ENCODE assay signal across 9 cellular contexts in the genomic region with DNA sequence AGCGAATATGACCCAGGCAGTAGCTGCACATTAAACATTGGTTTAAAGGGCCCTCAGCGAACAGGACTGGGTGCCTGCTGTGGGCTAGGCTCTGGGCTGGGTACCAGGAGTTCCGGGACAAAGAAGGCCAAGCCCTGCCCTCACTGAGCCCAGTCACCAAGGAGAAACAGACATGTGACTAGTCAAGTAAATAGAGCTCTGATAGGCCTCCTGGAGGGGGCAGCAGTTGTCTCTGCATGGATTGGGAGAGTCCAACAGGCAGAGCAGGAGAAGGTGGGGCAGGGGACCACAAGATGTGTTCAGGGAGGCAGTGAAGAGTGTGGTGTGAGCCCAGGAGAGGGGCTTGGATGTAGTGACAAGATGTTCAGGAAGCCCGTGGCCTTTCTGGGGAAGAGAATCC. TPM values are rescaled to one million over a fixed set of nuclear protein-coding genes. Genes with fewer than 3 reads are reported as not detected.
DNase-seq lines count a peak whose midpoint lies in the region; ATAC-seq, FAIRE-seq and TF ChIP-seq lines count a peak whose summit lies in the region.
"Had no signal": no experiment of that assay in that cellular context is flagged by ENCODE, and none has a peak within 500 bp of the region (broad histone marks: within the 10 kb centered on the region; RNA-seq: fewer than 3 reads in every experiment).

No MANE protein-coding gene starts in this region.

- no peaks in the 10 kb centered on the region for H3K36me3 Mint-ChIP-seq in astrocyte (ENCODE audit: low read depth, unreplicated experiment)

- peaks cover 69% of the 10 kb centered on the region for H4K20me1 ChIP-seq in astrocyte (ENCODE audit: insufficient read depth, low read length)

- H3K36me3 ChIP-seq in astrocyte (ENCODE audit: insufficient read depth, low read length): peaks cover 15% of the 10 kb centered on the region

- no peak for TF ChIP-seq POLR2A in lower leg skin (IDR thresholded peaks at IDR 0.05)

- peaks cover 21% of the 10 kb centered on the region for H3K4me1 ChIP-seq in astrocyte (ENCODE audit: insufficient read depth, low read length)

- H2AFZ ChIP-seq in astrocyte (ENCODE audit: low read depth, low read length): no peak overlapping the region

- no peak for FAIRE-seq in astrocyte (lab: Jason Lieb, UNC)

- H3K27ac Mint-ChIP-seq in astrocyte (ENCODE audit: unreplicated experiment): no peak overlapping the region

- peaks cover 85% of the 10 kb centered on the region for H3K79me2 ChIP-seq in astrocyte (ENCODE audit: insufficient read depth, low read length)

- intact Hi-C loops in lower leg skin (cut with DNase I; ENCODE audit: low total_unique reads): no loop called here

- TF ChIP-seq RAD21 in Ishikawa (IDR thresholded peaks at IDR 0.05; ENCODE audit: low read depth): peak; percentile 55

- H3K27ac ChIP-seq in astrocyte (ENCODE audit: low read depth, low read length): no peak overlapping the region
- H3K27ac ChIP-seq: SK-N-MC had no signal

- H3K9ac ChIP-seq in astrocyte (ENCODE audit: low read length): peak overlapping the region; percentile 40

- peaks cover 10% of the 10 kb centered on the region for H3K4me1 Mint-ChIP-seq in astrocyte (ENCODE audit: low read depth, unreplicated experiment)

- H3K4me3 Mint-ChIP-seq in astrocyte (ENCODE audit: unreplicated experiment): no peak overlapping the region

- DNase-seq in D341Med (ENCODE audit: low spot score): peak; percentile 71
- peak; percentile 55 for DNase-seq in astrocyte (ENCODE audit: low read depth)
- DNase-seq in lower leg skin (ENCODE audit: low spot score in 2 of 2): peak; percentile 67 to 89
- no peak for DNase-seq in stimulated activated naive CD4-positive, alpha-beta T cell (lab: John Stamatoyannopoulos, UW)

- no peaks in the 10 kb centered on the region for H3K27me3 Mint-ChIP-seq in astrocyte (ENCODE audit: low read depth, unreplicated experiment)

- no peaks in the 10 kb centered on the region for H3K9me3 Mint-ChIP-seq in astrocyte (ENCODE audit: unreplicated experiment)

- TF ChIP-seq CTCF in astrocyte (IDR thresholded peaks at IDR 0.05; ENCODE audit: insufficient read depth, low read depth, low read length) (peak; percentile 26), lower leg skin (IDR thresholded peaks at IDR 0.05) (no peak)

- no peak for TF ChIP-seq EP300 in Ishikawa (IDR thresholded peaks at IDR 0.05; ENCODE audit: borderline replicate concordance)

- H3K27me3 ChIP-seq in astrocyte (ENCODE audit: insufficient read depth, low read length): no peaks in the 10 kb centered on the region

- H3K4me2 ChIP-seq in astrocyte (ENCODE audit: low read length): peak overlapping the region; percentile 98

- ATAC-seq in GM19324 (IDR thresholded peaks at IDR 0.05; ENCODE audit: low FRiP score, unreplicated experiment) (no peak), HG03139 (IDR thresholded peaks at IDR 0.05; ENCODE audit: unreplicated experiment) (no peak), GM19452 (IDR thresholded peaks at IDR 0.05; ENCODE audit: unreplicated experiment) (no peak)

- WGBS in lower leg skin, 2 donors: 39 to 60% methylated on average over 4 of the region's 4 CpGs

- H3K4me3 ChIP-seq in astrocyte (ENCODE audit: insufficient read depth, low read depth, low read length): no peak overlapping the region
- H3K4me3 ChIP-seq in lower leg skin (ENCODE audit: low read depth, poor library complexity, severe bottlenecking): no peak overlapping the region
- H3K4me3 ChIP-seq: SK-N-MC had no signal

- no peaks in the 10 kb centered on the region for H3K9me3 ChIP-seq in astrocyte (ENCODE audit: insufficient read depth, low read depth, low read length)

TF ChIP-seq in Ishikawa, 13 proteins besides CTCF, POLR2A, EP300 and RAD21:
- TF ChIP-seq MAX (IDR thresholded peaks at IDR 0.05) (0 out of 2 replicates have a peak, but pooled peaks have one; percentile 20), ZBTB7A (IDR thresholded peaks at IDR 0.05; ENCODE audit: low read depth) (no peak), FOXM1 (IDR thresholded peaks at IDR 0.05; ENCODE audit: borderline replicate concordance, low read depth) (no peak), YY1 (IDR thresholded peaks at IDR 0.05; ENCODE audit: low read depth) (no peak), NFIC (IDR thresholded peaks at IDR 0.05) (no peak), USF1 (IDR thresholded peaks at IDR 0.05) (peak; percentile 57), TCF12 (IDR thresholded peaks at IDR 0.05; ENCODE audit: low read depth) (no peak), CREB1 (IDR thresholded peaks at IDR 0.05; ENCODE audit: low read depth) (no peak), TEAD4 (IDR thresholded peaks at IDR 0.05) (no peak)
- TF ChIP-seq, protein P1, sequence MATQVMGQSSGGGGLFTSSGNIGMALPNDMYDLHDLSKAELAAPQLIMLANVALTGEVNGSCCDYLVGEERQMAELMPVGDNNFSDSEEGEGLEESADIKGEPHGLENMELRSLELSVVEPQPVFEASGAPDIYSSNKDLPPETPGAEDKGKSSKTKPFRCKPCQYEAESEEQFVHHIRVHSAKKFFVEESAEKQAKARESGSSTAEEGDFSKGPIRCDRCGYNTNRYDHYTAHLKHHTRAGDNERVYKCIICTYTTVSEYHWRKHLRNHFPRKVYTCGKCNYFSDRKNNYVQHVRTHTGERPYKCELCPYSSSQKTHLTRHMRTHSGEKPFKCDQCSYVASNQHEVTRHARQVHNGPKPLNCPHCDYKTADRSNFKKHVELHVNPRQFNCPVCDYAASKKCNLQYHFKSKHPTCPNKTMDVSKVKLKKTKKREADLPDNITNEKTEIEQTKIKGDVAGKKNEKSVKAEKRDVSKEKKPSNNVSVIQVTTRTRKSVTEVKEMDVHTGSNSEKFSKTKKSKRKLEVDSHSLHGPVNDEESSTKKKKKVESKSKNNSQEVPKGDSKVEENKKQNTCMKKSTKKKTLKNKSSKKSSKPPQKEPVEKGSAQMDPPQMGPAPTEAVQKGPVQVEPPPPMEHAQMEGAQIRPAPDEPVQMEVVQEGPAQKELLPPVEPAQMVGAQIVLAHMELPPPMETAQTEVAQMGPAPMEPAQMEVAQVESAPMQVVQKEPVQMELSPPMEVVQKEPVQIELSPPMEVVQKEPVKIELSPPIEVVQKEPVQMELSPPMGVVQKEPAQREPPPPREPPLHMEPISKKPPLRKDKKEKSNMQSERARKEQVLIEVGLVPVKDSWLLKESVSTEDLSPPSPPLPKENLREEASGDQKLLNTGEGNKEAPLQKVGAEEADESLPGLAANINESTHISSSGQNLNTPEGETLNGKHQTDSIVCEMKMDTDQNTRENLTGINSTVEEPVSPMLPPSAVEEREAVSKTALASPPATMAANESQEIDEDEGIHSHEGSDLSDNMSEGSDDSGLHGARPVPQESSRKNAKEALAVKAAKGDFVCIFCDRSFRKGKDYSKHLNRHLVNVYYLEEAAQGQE (IDR thresholded peaks at IDR 0.05; ENCODE audit: low read depth): no peak

RNA-seq across cellular contexts. Expression of gene HM13, which starts 3.1 kb away (rescaled TPM):
- 399 and 435 TPM in 2 replicates for total RNA-seq in astrocyte
- 10 to 100 TPM; 35.0 to 51.9 (median 44.2) TPM for total RNA-seq in lower leg skin

RNA-seq across cellular contexts. Expression of gene REM1, which starts 42.3 kb away (rescaled TPM):
- not detected in 2 replicates for total RNA-seq in astrocyte
- total RNA-seq in lower leg skin: 1 to 10 TPM in 3 of 4 donors, not detected in 1; 1.3 to 4.4 (median 2.9) TPM

RNA-seq across cellular contexts. Expression of gene DEFB124, which starts 42.4 kb away (rescaled TPM):
- total RNA-seq in astrocyte (not detected in 2 replicates), lower leg skin (not detected)

Comparison
In these comparisons a context has a peak if more than half of its experiments do, and no peak if none do; other contexts are left out.
1. DNase-seq: peak in D341Med (single experiment), astrocyte (single experiment) and lower leg skin (2 of 2); none in stimulated activated naive CD4-positive, alpha-beta T cell (0 of 6).